In the genomic region with DNA sequence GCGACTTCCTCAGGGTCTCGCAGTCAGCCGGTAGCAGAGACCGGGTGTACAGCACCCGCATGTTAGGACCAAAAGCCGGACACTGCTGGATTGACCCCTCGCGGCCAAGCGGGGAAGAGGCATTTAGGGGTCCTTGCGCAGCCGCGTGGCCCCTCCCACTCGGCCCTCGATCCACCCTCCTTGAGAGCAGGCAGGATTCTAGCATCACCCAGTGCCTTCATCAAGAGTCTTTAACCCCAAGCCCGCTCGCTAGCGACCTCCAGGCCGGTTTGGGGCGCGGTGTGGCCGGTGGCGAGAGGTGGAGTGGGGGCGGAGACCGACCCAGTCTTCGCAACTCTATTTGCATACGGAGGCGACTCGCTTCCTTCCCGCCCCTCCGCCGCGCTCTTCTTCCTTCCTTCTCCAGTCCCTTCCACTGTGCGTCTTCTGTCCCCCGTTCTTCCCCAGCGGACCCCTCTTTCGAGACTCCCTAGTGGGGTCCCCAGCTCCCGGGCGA, we compare ENCODE assay signal across 8 cellular contexts.
A peak's percentile ranks its signal among the peaks of the same experiment; 100 is the strongest.
DNase-seq lines count a peak whose midpoint lies in the region; ATAC-seq and TF ChIP-seq lines count a peak whose summit lies in the region.

A gene with protein sequence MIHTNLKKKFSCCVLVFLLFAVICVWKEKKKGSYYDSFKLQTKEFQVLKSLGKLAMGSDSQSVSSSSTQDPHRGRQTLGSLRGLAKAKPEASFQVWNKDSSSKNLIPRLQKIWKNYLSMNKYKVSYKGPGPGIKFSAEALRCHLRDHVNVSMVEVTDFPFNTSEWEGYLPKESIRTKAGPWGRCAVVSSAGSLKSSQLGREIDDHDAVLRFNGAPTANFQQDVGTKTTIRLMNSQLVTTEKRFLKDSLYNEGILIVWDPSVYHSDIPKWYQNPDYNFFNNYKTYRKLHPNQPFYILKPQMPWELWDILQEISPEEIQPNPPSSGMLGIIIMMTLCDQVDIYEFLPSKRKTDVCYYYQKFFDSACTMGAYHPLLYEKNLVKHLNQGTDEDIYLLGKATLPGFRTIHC (plus strand): TSS at position 384 of the 496 bp plus-strand sequence. CDS start 112,178 bp downstream, outside the sequence.

- peaks cover 6% of the 10 kb centered on the region for H3K27me3 ChIP-seq in NT2/D1 (ENCODE audit: insufficient read depth, insufficient read length)
- no peaks in the 10 kb centered on the region for H3K27me3 ChIP-seq in mucosa of rectum (ENCODE audit: control insufficient read depth in 2 of 2, insufficient read depth in 2 of 2, low read length in 2 of 2)

- ATAC-seq in HG02943 (IDR thresholded peaks at IDR 0.05; ENCODE audit: low read depth, unreplicated experiment), result peak; percentile 51

- TF ChIP-seq POLR2A in GM18526 (IDR thresholded peaks at IDR 0.05; ENCODE audit: extremely low read depth, insufficient read length) (peak; percentile 55), erythroblast (IDR thresholded peaks at IDR 0.05; ENCODE audit: low read length) (no peak)

- H3K9me3 ChIP-seq in NT2/D1 (ENCODE audit: insufficient read depth, low read length) (no peaks in the 10 kb centered on the region), mucosa of rectum (ENCODE audit: control insufficient read depth in 2 of 2, low read length in 2 of 2) (no peaks in the 10 kb centered on the region)

- H3K27ac ChIP-seq in mucosa of rectum (ENCODE audit: low read depth in 2 of 2, low read length in 2 of 2), result peak within 1 kb of the TSS; percentile 65 to 83

- H3K4me1 ChIP-seq in NT2/D1 (ENCODE audit: insufficient read depth, insufficient read length) (peaks cover 9% of the 10 kb centered on the region), mucosa of rectum (ENCODE audit: control insufficient read depth in 2 of 2, insufficient read depth in 2 of 2, low read length in 2 of 2) (peaks cover 4 to 7% of the 10 kb centered on the region in 2 donors)

- H3K9ac ChIP-seq in NT2/D1 (ENCODE audit: insufficient read length, low read depth), result peak within 1 kb of the TSS; percentile 91
- peak within 1 kb of the TSS; percentile 52 to 78 for H3K9ac ChIP-seq in mucosa of rectum (ENCODE audit: low read depth in 1 of 2, low read length in 2 of 2)

- H3K4me3 ChIP-seq in NT2/D1 (ENCODE audit: insufficient read length, low read depth) (peak within 1 kb of the TSS; percentile 87), mucosa of rectum (ENCODE audit: low read length in 2 of 2) (peak within 1 kb of the TSS; percentile 75 to 77)

- peak; percentile 87 for DNase-seq in NT2/D1 (ENCODE audit: low read depth, low spot score)
- DNase-seq in activated T-cell treated with anti-CD3 and anti-CD28 coated beads for 4 hours, result peak; percentile 57
- DNase-seq in erythroblast (lab: John Stamatoyannopoulos, UW), result peak; percentile 85 to 87
- DNase-seq in stimulated activated CD8-positive, alpha-beta memory T cell treated with anti-CD3 and anti-CD28 coated beads, Interleukin-7, amount 100 ng/mL, for 1 hour (ENCODE audit: low read depth in 2 of 2), result peak; percentile 32 to 38
- DNase-seq in NCI-H1105 treated with DMSO at 0.1 percent for 48 hours (lab: John Stamatoyannopoulos, UW), result no peak

- H3K36me3 ChIP-seq in NT2/D1 (ENCODE audit: insufficient read depth, insufficient read length, low read length) (peaks cover 17% of the 10 kb centered on the region), mucosa of rectum (ENCODE audit: control insufficient read depth in 2 of 2, insufficient read depth in 2 of 2, low read length in 2 of 2) (peaks cover 0 to 3% of the 10 kb centered on the region in 2 donors)
